ENCODE assay signal across 24 cellular contexts in genomic region chr15:101459579-101460300, GRCh38. TPM values are rescaled to one million over a fixed set of nuclear protein-coding genes. Genes with fewer than 3 reads are reported as not detected.
DNase-seq lines count a peak whose midpoint lies in the region; ATAC-seq and TF ChIP-seq lines count a peak whose summit lies in the region.
"Had no signal": no experiment of that assay in that cellular context is flagged by ENCODE, and none has a peak within 500 bp of the region (broad histone marks: within the 10 kb centered on the region; RNA-seq: fewer than 3 reads in every experiment).

No MANE protein-coding gene starts in this region.

- H3K36me3 ChIP-seq in left ventricle myocardium inferior (no peaks in the 10 kb centered on the region), heart right ventricle (no peaks in the 10 kb centered on the region), lower lobe of right lung (no peaks in the 10 kb centered on the region), testis (ENCODE audit: low read depth, missing control alignments) (no peaks in the 10 kb centered on the region), prostate gland (no peaks in the 10 kb centered on the region)
- H3K36me3 ChIP-seq: Peyer's patch, SJCRH30, thyroid gland had no signal

- DNase-seq in left ventricle myocardium inferior, result no peak
- DNase-seq in heart right ventricle, result no peak
- DNase-seq in activated T-helper 1 cell treated with anti-CD3 and anti-CD28 coated beads, Interleukin-12 subunit alpha, Interleukin-12 subunit beta, Interleukin-2, Interleukin-4 antibody, amounts not matched to agents 30 ng/mL and 10 ng/mL and 1 ng/mL, durations not matched to agents 14 hours and 24 hours and 36 hours (ENCODE audit: low spot score), result no peak
- DNase-seq in lower lobe of right lung, result no peak
- DNase-seq in testis, result peak; percentile 11
- DNase-seq in CD14-positive monocyte (ENCODE audit: low spot score), result no peak
- no peak for DNase-seq in prostate gland (ENCODE audit: low spot score)
- no peak for DNase-seq in SKM-1 (lab: John Stamatoyannopoulos, UW; ENCODE audit: unreplicated experiment)
- DNase-seq: activated CD4-positive, alpha-beta T cell treated with anti-CD3 and anti-CD28 coated beads for 48 hours; glutamatergic neuron; Kasumi-1; naive B cell; NCI-H187; NCI-H526; Peyer's patch; SJCRH30; stimulated activated CD4-positive, alpha-beta T cell treated with anti-CD3 and anti-CD28 coated beads, Interleukin-4, amount 100 ng/mL, for 1 hour; stimulated activated naive CD4-positive, alpha-beta T cell had no signal

- no peak for TF ChIP-seq CTCF in left ventricle myocardium inferior (IDR thresholded peaks at IDR 0.05; ENCODE audit: borderline replicate concordance)
- no peak for TF ChIP-seq CTCF in heart right ventricle (IDR thresholded peaks at IDR 0.05)
- no peak for TF ChIP-seq CTCF in lower lobe of right lung (IDR thresholded peaks at IDR 0.05)
- no peak for TF ChIP-seq CTCF in testis (IDR thresholded peaks at IDR 0.05)
- no peak for TF ChIP-seq CTCF in CD14-positive monocyte (IDR thresholded peaks at IDR 0.05)
- no peak for TF ChIP-seq CTCF in prostate gland (IDR thresholded peaks at IDR 0.05)

- H3K27ac ChIP-seq in left ventricle myocardium inferior (replicated peaks) (peak overlapping the region; percentile 76), heart right ventricle (peak overlapping the region in 5 of 10 donors; percentile 6 to 76 (median 63)), lower lobe of right lung (peak overlapping the region; percentile 28), testis (peak overlapping the region in 1 of 2 donors; percentile 13), prostate gland (no peak overlapping the region)
- H3K27ac ChIP-seq: HL-60, SJCRH30 had no signal

- ATAC-seq in heart right ventricle (no peak), lower lobe of right lung (no peak)
- ATAC-seq: HCT116 had no signal

- peaks cover 44% of the 10 kb centered on the region for H3K4me1 Mint-ChIP-seq in activated T-helper 1 cell treated with anti-CD3 and anti-CD28 coated beads, Interleukin-12 subunit alpha, Interleukin-12 subunit beta, Interleukin-2, Interleukin-4 antibody, amounts not matched to agents 30 ng/mL and 10 ng/mL and 1 ng/mL, durations not matched to agents 14 hours and 24 hours and 36 hours (ENCODE audit: low read depth)
- H3K4me1 Mint-ChIP-seq in CD14-positive monocyte, result peaks cover 19% of the 10 kb centered on the region
- H3K4me1 Mint-ChIP-seq: CD4-positive, CD25-positive, alpha-beta regulatory T cell; central memory CD8-positive, alpha-beta T cell had no signal

- WGBS in heart right ventricle, 2 donors, result 95% methylated on average over 12 of the region's 12 CpGs
- WGBS in testis, 2 donors, result 84 to 89% methylated on average over 12 of the region's 12 CpGs
- 91% methylated on average over 12 of the region's 12 CpGs for WGBS in prostate gland

- H3K27me3 ChIP-seq in left ventricle myocardium inferior (ENCODE audit: low read depth), result no peaks in the 10 kb centered on the region
- H3K27me3 ChIP-seq in heart right ventricle, result no peaks in the 10 kb centered on the region
- H3K27me3 ChIP-seq in lower lobe of right lung (ENCODE audit: low read depth), result no peaks in the 10 kb centered on the region
- no peaks in the 10 kb centered on the region for H3K27me3 ChIP-seq in testis
- H3K27me3 ChIP-seq in prostate gland (replicated peaks; ENCODE audit: insufficient read depth), result no peaks in the 10 kb centered on the region
- H3K27me3 ChIP-seq: dorsolateral prefrontal cortex, Peyer's patch, thyroid gland had no signal

- H3K27ac Mint-ChIP-seq in activated T-helper 1 cell treated with anti-CD3 and anti-CD28 coated beads, Interleukin-12 subunit alpha, Interleukin-12 subunit beta, Interleukin-2, Interleukin-4 antibody, amounts not matched to agents 30 ng/mL and 10 ng/mL and 1 ng/mL, durations not matched to agents 14 hours and 24 hours and 36 hours, result peak overlapping the region; percentile 75
- H3K27ac Mint-ChIP-seq in CD14-positive monocyte, result peak overlapping the region in 1 of 7 donors; percentile 55
- H3K27ac Mint-ChIP-seq: naive B cell had no signal

- H3K27me3 Mint-ChIP-seq in activated T-helper 1 cell treated with anti-CD3 and anti-CD28 coated beads, Interleukin-12 subunit alpha, Interleukin-12 subunit beta, Interleukin-2, Interleukin-4 antibody, amounts not matched to agents 30 ng/mL and 10 ng/mL and 1 ng/mL, durations not matched to agents 14 hours and 24 hours and 36 hours (ENCODE audit: insufficient read depth), result peaks cover 2% of the 10 kb centered on the region
- H3K27me3 Mint-ChIP-seq in CD14-positive monocyte (ENCODE audit: low read depth in 3 of 3), result peaks cover 3 to 12% (median 12%) of the 10 kb centered on the region in 3 donors

- TF ChIP-seq POLR2A in testis (IDR thresholded peaks at IDR 0.05), result no peak
- TF ChIP-seq POLR2A in prostate gland (IDR thresholded peaks at IDR 0.05), result no peak

- H3K9me3 Mint-ChIP-seq in activated T-helper 1 cell treated with anti-CD3 and anti-CD28 coated beads, Interleukin-12 subunit alpha, Interleukin-12 subunit beta, Interleukin-2, Interleukin-4 antibody, amounts not matched to agents 30 ng/mL and 10 ng/mL and 1 ng/mL, durations not matched to agents 14 hours and 24 hours and 36 hours, result no peaks in the 10 kb centered on the region
- peaks cover 0 to 5% (median 0%) of the 10 kb centered on the region in 7 donors for H3K9me3 Mint-ChIP-seq in CD14-positive monocyte
- H3K9me3 Mint-ChIP-seq: CD4-positive, CD25-positive, alpha-beta regulatory T cell; central memory CD8-positive, alpha-beta T cell had no signal

- H3K4me3 ChIP-seq in left ventricle myocardium inferior (no peak overlapping the region), heart right ventricle (no peak overlapping the region), lower lobe of right lung (no peak overlapping the region), testis (no peak overlapping the region), prostate gland (no peak overlapping the region)
- H3K4me3 ChIP-seq: dorsolateral prefrontal cortex, Peyer's patch, SJCRH30, thyroid gland had no signal

- H3K4me1 ChIP-seq in left ventricle myocardium inferior, result peaks cover 37% of the 10 kb centered on the region
- H3K4me1 ChIP-seq in heart right ventricle, result peaks cover 7 to 31% (median 24%) of the 10 kb centered on the region in 9 donors
- H3K4me1 ChIP-seq in lower lobe of right lung, result peaks cover 21% of the 10 kb centered on the region
- H3K4me1 ChIP-seq in testis, result no peaks in the 10 kb centered on the region
- H3K4me1 ChIP-seq in prostate gland (replicated peaks), result no peaks in the 10 kb centered on the region
- H3K4me1 ChIP-seq: Peyer's patch, thyroid gland had no signal

- H3K9me3 ChIP-seq in left ventricle myocardium inferior (replicated peaks) (no peaks in the 10 kb centered on the region), heart right ventricle (no peaks in the 10 kb centered on the region), lower lobe of right lung (no peaks in the 10 kb centered on the region), testis (no peaks in the 10 kb centered on the region), prostate gland (no peaks in the 10 kb centered on the region)
- H3K9me3 ChIP-seq: Peyer's patch, SJCRH30, thyroid gland had no signal

- H3K4me3 Mint-ChIP-seq in activated T-helper 1 cell treated with anti-CD3 and anti-CD28 coated beads, Interleukin-12 subunit alpha, Interleukin-12 subunit beta, Interleukin-2, Interleukin-4 antibody, amounts not matched to agents 30 ng/mL and 10 ng/mL and 1 ng/mL, durations not matched to agents 14 hours and 24 hours and 36 hours, result no peak overlapping the region
- H3K4me3 Mint-ChIP-seq in CD14-positive monocyte, result no peak overlapping the region
- H3K4me3 Mint-ChIP-seq: CD4-positive, CD25-positive, alpha-beta regulatory T cell; central memory CD8-positive, alpha-beta T cell; naive B cell had no signal

- H3K36me3 Mint-ChIP-seq in activated T-helper 1 cell treated with anti-CD3 and anti-CD28 coated beads, Interleukin-12 subunit alpha, Interleukin-12 subunit beta, Interleukin-2, Interleukin-4 antibody, amounts not matched to agents 30 ng/mL and 10 ng/mL and 1 ng/mL, durations not matched to agents 14 hours and 24 hours and 36 hours (ENCODE audit: low read depth), result no peaks in the 10 kb centered on the region
- no peaks in the 10 kb centered on the region for H3K36me3 Mint-ChIP-seq in CD14-positive monocyte
- H3K36me3 Mint-ChIP-seq: CD4-positive, CD25-positive, alpha-beta regulatory T cell; naive B cell had no signal

- intact Hi-C loops in left ventricle myocardium inferior (cut with micrococcal nuclease) (no loop called here), heart right ventricle (cut with DNase I) (no loop called here), lower lobe of right lung (cut with DNase I) (no loop called here), testis (cut with DNase I; ENCODE audit: low total_unique reads) (no loop called here), CD14-positive monocyte (cut with micrococcal nuclease) (loop anchor here (5.0 to 10.0 kb wide), 2 partner anchors 193 to 195 kb away; partner anchors contain the start of gene TM2D3 (in 2 of the 2)), prostate gland (cut with DNase I) (no loop called here)
- intact Hi-C loops in activated T-helper 1 cell treated with anti-CD3 and anti-CD28 coated beads, Interleukin-12 subunit alpha, Interleukin-12 subunit beta, Interleukin-2, Interleukin-4 antibody, amounts not matched to agents 30 ng/mL and 10 ng/mL and 1 ng/mL, durations not matched to agents 14 hours and 24 hours and 36 hours (cut with micrococcal nuclease), result loop anchor here (5.0 kb wide), 1 partner anchor 183 kb away; no protein-coding TSS in a partner anchor

RNA-seq across cellular contexts. Expression of gene PCSK6, which starts 29.8 kb away (rescaled TPM):
- 28.6 TPM for total RNA-seq in left ventricle myocardium inferior
- total RNA-seq in heart right ventricle, result 10 to 100 TPM; 12.9 to 34.0 (median 24.7) TPM
- polyA plus RNA-seq in heart right ventricle, result 10 to 100 TPM in 1 of 2 donors, 1 to 10 TPM in 1; 4.6 to 10.3 TPM
- total RNA-seq in activated T-helper 1 cell treated with anti-CD3 and anti-CD28 coated beads, Interleukin-12 subunit alpha, Interleukin-12 subunit beta, Interleukin-2, Interleukin-4 antibody, amounts not matched to agents 30 ng/mL and 10 ng/mL and 1 ng/mL, durations not matched to agents 14 hours and 24 hours and 36 hours, result 3.0 and 3.7 TPM in 2 replicates
- total RNA-seq in lower lobe of right lung, result 12.3 TPM
- total RNA-seq in testis, result 100 to 1,000 TPM in 1 of 2 donors, 10 to 100 TPM in 1; 95.4 to 156 TPM
- 43.9 TPM for polyA plus RNA-seq in testis (ENCODE audit: insufficient read depth, low read depth, low replicate concordance)
- under 1 TPM; 0.05 to 0.10 TPM for polyA plus RNA-seq in CD14-positive monocyte
- 10 to 100 TPM in 1 of 2 donors, 1 to 10 TPM in 1; 4.4 to 84.1 TPM for total RNA-seq in prostate gland

Comparison
In these comparisons a context has a peak if more than half of its experiments do, and no peak if none do; other contexts are left out.
1. H3K27ac ChIP-seq: peak in left ventricle myocardium inferior (single experiment) and lower lobe of right lung (single experiment); none in prostate gland (0 of 2).
2. intact Hi-C loops: an anchor here in activated T-helper 1 cell treated with anti-CD3 and anti-CD28 coated beads, Interleukin-12 subunit alpha, Interleukin-12 subunit beta, Interleukin-2, Interleukin-4 antibody, amounts not matched to agents 30 ng/mL and 10 ng/mL and 1 ng/mL, durations not matched to agents 14 hours and 24 hours and 36 hours (5.0 kb wide) and CD14-positive monocyte (5.0 to 10.0 kb wide); none called in left ventricle myocardium inferior, heart right ventricle, lower lobe of right lung, testis and prostate gland.